13 cellular contexts compared by ENCODE assay signal in genomic region chr3:157335677-157336076, GRCh38.
DNase-seq lines count a peak whose midpoint lies in the region; ATAC-seq, FAIRE-seq and TF ChIP-seq lines count a peak whose summit lies in the region.
"Had no signal": no experiment of that assay in that cellular context is flagged by ENCODE, and none has a peak within 500 bp of the region (broad histone marks: within the 10 kb centered on the region; RNA-seq: fewer than 3 reads in every experiment).

No MANE protein-coding gene starts in this region.

- H3K27me3 ChIP-seq in iPS-20b (ENCODE audit: insufficient read depth, low read length) = no peaks in the 10 kb centered on the region
- H3K27me3 ChIP-seq: BLaER1 had no signal

- POLR2A ChIA-PET in A549 (lab: Yijun Ruan, JAX) = no interaction called here

- peak overlapping the region; percentile 63 to 78 for H3K27ac ChIP-seq in A549
- H3K27ac ChIP-seq in iPS-20b (ENCODE audit: low read length) = peak overlapping the region; percentile 8
- H3K27ac ChIP-seq: BLaER1 had no signal

- CTCF ChIA-PET in A549 (lab: Yijun Ruan, JAX) = no interaction called here

- H3K4me1 Mint-ChIP-seq in HFFc6 (ENCODE audit: low read depth) = peaks cover 44% of the 10 kb centered on the region
- H3K4me1 Mint-ChIP-seq: activated CD4-positive, alpha-beta T cell treated with anti-CD3 and anti-CD28 coated beads, Interleukin-2, amount 10 ng/mL, durations not matched to agents 24 days and 14 days; central memory CD8-positive, alpha-beta T cell; naive B cell had no signal

- no peaks in the 10 kb centered on the region for H3K36me3 ChIP-seq in iPS-20b (ENCODE audit: insufficient read depth, low read depth, low read length)
- H3K36me3 ChIP-seq: BLaER1 had no signal

- peak overlapping the region; percentile 9; the same call in 1 of the 2 replicates for H3K9ac ChIP-seq in iPS-20b (ENCODE audit: low read depth, low read length)
- H3K9ac ChIP-seq: BLaER1 had no signal

- H3K9me3 Mint-ChIP-seq in HFFc6 = no peaks in the 10 kb centered on the region
- H3K9me3 Mint-ChIP-seq: activated CD4-positive, alpha-beta T cell treated with anti-CD3 and anti-CD28 coated beads, Interleukin-2, amount 10 ng/mL, durations not matched to agents 24 days and 14 days; central memory CD8-positive, alpha-beta T cell had no signal

- peaks cover 1% of the 10 kb centered on the region; the same call in 1 of the 2 replicates for H3K36me3 Mint-ChIP-seq in HFFc6 (ENCODE audit: low read depth)
- H3K36me3 Mint-ChIP-seq: naive B cell had no signal

- no peak for TF ChIP-seq EP300 in A549 (IDR thresholded peaks at IDR 0.05)

- H3K4me3 Mint-ChIP-seq in HFFc6 = no peak overlapping the region
- H3K4me3 Mint-ChIP-seq: activated CD4-positive, alpha-beta T cell treated with anti-CD3 and anti-CD28 coated beads, Interleukin-2, amount 10 ng/mL, durations not matched to agents 24 days and 14 days; central memory CD8-positive, alpha-beta T cell; naive B cell had no signal

- TF ChIP-seq CTCF in A549 (IDR thresholded peaks at IDR 0.05) = no peak
- TF ChIP-seq CTCF in HFFc6 (IDR thresholded peaks at IDR 0.05) = no peak

- peak; percentile 98 to 99 for ATAC-seq in A549
- ATAC-seq in GM19351 (IDR thresholded peaks at IDR 0.05; ENCODE audit: unreplicated experiment) = no peak

- no peak for TF ChIP-seq POLR2A in A549 (IDR thresholded peaks at IDR 0.05; ENCODE audit: low read length)

- WGBS in A549 (ENCODE audit: missing lambda C conversion rate) = 16% methylated on average over 5 of the region's 5 CpGs

- H3K27ac Mint-ChIP-seq in HFFc6 = peak overlapping the region; percentile 77
- H3K27ac Mint-ChIP-seq: activated CD4-positive, alpha-beta T cell treated with anti-CD3 and anti-CD28 coated beads, Interleukin-2, amount 10 ng/mL, durations not matched to agents 24 days and 14 days; naive B cell had no signal

- H3K9me3 ChIP-seq in A549 (peaks cover 3% of the 10 kb centered on the region; the same call in 1 of the 3 replicates), iPS-20b (ENCODE audit: insufficient read depth, low read depth, low read length) (peaks cover 12% of the 10 kb centered on the region)
- H3K9me3 ChIP-seq: BLaER1 had no signal

- H3K27me3 Mint-ChIP-seq in HFFc6 (ENCODE audit: insufficient read depth) = no peaks in the 10 kb centered on the region
- H3K27me3 Mint-ChIP-seq: activated CD4-positive, alpha-beta T cell treated with anti-CD3 and anti-CD28 coated beads, Interleukin-2, amount 10 ng/mL, durations not matched to agents 24 days and 14 days; central memory CD8-positive, alpha-beta T cell; naive B cell had no signal

- H3K4me1 ChIP-seq in A549 (peaks cover 23% of the 10 kb centered on the region), iPS-20b (ENCODE audit: insufficient read depth, low read length) (peaks cover 21% of the 10 kb centered on the region)

- H3K4me2 ChIP-seq in A549 = peak overlapping the region; percentile 78
- H3K4me2 ChIP-seq: BLaER1 had no signal

- no peak overlapping the region for H3K4me3 ChIP-seq in A549
- H3K4me3 ChIP-seq in iPS-20b (ENCODE audit: low read length) = peak overlapping the region; percentile 1; the same call in 1 of the 2 replicates
- H3K4me3 ChIP-seq: BLaER1 had no signal

- no peak for TF ChIP-seq RAD21 in A549 (conservative IDR thresholded peaks at IDR 0.05 in 1 of 2, IDR thresholded peaks at IDR 0.05 in 1 of 2)

- no peak for FAIRE-seq in A549 (lab: Jason Lieb, UNC)

- DNase-seq in A549 (ENCODE audit: low read depth in 1 of 2, low spot score in 1 of 2) = peak; percentile 46 to 64
- peak; percentile 16 for DNase-seq in HFFc6
- DNase-seq in amygdala (lab: John Stamatoyannopoulos, UW) = peak in 35 of 56 donors; percentile 0 to 50 (median 18)
- DNase-seq in NAMALWA (ENCODE audit: low spot score) = no peak
- DNase-seq in cerebellar nuclear complex (lab: John Stamatoyannopoulos, UW) = no peak
- no peak for DNase-seq in GF-D8 (lab: John Stamatoyannopoulos, UW)
- DNase-seq: activated CD4-positive, alpha-beta T cell treated with anti-CD3 and anti-CD28 coated beads, Interleukin-2, amount 10 ng/mL, durations not matched to agents 24 days and 14 days; naive B cell; NCI-H2081 treated with DMSO at 0.1 percent for 48 hours had no signal

TF ChIP-seq in A549, 52 proteins besides CTCF, POLR2A, EP300 and RAD21:
- TF ChIP-seq MAX (IDR thresholded peaks at IDR 0.05) (0 out of 2 replicates have a peak, but pooled peaks have one; percentile 35), FOSL2 (IDR thresholded peaks at IDR 0.05) (no peak; the same call in 1 of the 2 replicates), FOSL2 (CRISPR knock-in tag; IDR thresholded peaks at IDR 0.05) (peak; percentile 68), CEBPB (IDR thresholded peaks at IDR 0.05) (peak in 1 of 2 experiments; percentile 63; a peak in 2 of 4 replicates), HOXB13 (CRISPR knock-in tag; IDR thresholded peaks at IDR 0.05; ENCODE audit: low read depth) (no peak)

Comparison
In these comparisons a context has a peak if more than half of its experiments do, and no peak if none do; other contexts are left out.
1. DNase-seq: peak in A549 (2 of 2), HFFc6 (single experiment) and amygdala (35 of 56); none in NAMALWA (single experiment), cerebellar nuclear complex (0 of 2) and GF-D8 (single experiment).